31 cellular contexts compared by ENCODE assay signal in genomic region chr1:90922202-90922601, GRCh38.
DNase-seq lines count a peak whose midpoint lies in the region; ATAC-seq and TF ChIP-seq lines count a peak whose summit lies in the region.
"Had no signal": no experiment of that assay in that cellular context is flagged by ENCODE, and none has a peak within 500 bp of the region (broad histone marks: within the 10 kb centered on the region; RNA-seq: fewer than 3 reads in every experiment).

No MANE protein-coding gene starts in this region.

- H3K4me3 ChIP-seq in right atrium auricular region (no peak overlapping the region), skeletal muscle tissue (ENCODE audit: low read length in 3 of 3) (no peak overlapping the region), testis (no peak overlapping the region)
- H3K4me3 ChIP-seq: adrenal gland, body of pancreas, esophagus muscularis mucosa, GM23248, Peyer's patch, right lobe of liver had no signal

- H3K9me3 ChIP-seq in right atrium auricular region = no peaks in the 10 kb centered on the region
- H3K9me3 ChIP-seq in skeletal muscle tissue (ENCODE audit: control insufficient read depth in 3 of 3, low read length in 3 of 3) = no peaks in the 10 kb centered on the region
- H3K9me3 ChIP-seq in testis = no peaks in the 10 kb centered on the region
- H3K9me3 ChIP-seq: adrenal gland, body of pancreas, Caco-2, esophagus muscularis mucosa, Peyer's patch, right lobe of liver had no signal

- intact Hi-C loops in left ventricle myocardium superior (cut with micrococcal nuclease) (no loop called here), testis (cut with DNase I; ENCODE audit: low total_unique reads) (no loop called here)

- H3K4me3 Mint-ChIP-seq in IgD-negative memory B cell (no peak overlapping the region), immature natural killer cell (peak overlapping the region in 4 of 5 donors; percentile 7 to 44 (median 31))
- H3K4me3 Mint-ChIP-seq: type B pancreatic cell had no signal

- H3K27ac ChIP-seq in right atrium auricular region (peak overlapping the region in 1 of 2 donors; percentile 58), skeletal muscle tissue (ENCODE audit: low read depth, low read length) (peak overlapping the region; percentile 25), testis (no peak overlapping the region)
- H3K27ac ChIP-seq: adrenal gland, body of pancreas, esophagus muscularis mucosa, GM23248, Peyer's patch, right lobe of liver had no signal

- TF ChIP-seq CTCF in right atrium auricular region (IDR thresholded peaks at IDR 0.05) (no peak), testis (IDR thresholded peaks at IDR 0.05) (no peak)

- H3K9me3 Mint-ChIP-seq in IgD-negative memory B cell = peaks cover 0 to 10% (median under 1%) of the 10 kb centered on the region in 3 donors
- no peaks in the 10 kb centered on the region for H3K9me3 Mint-ChIP-seq in immature natural killer cell

- WGBS in testis, 2 donors = 76 to 85% methylated on average over 3 of the region's 3 CpGs

- H3K9ac ChIP-seq in skeletal muscle tissue (ENCODE audit: low read depth in 1 of 3, low read length in 3 of 3) = no peak overlapping the region
- H3K9ac ChIP-seq: GM23248 had no signal

- DNase-seq in left ventricle myocardium superior (no peak), right atrium auricular region (ENCODE audit: low spot score) (no peak), immature natural killer cell (no peak), testis (no peak)
- DNase-seq: activated CD4-positive, alpha-beta T cell treated with anti-CD3 and anti-CD28 coated beads for 4 hours; activated gamma-delta T cell treated with Interleukin-2 at 50 U/mL for 16 hours; activated T-cell treated with anti-CD3 and anti-CD28 coated beads, Interleukin-2, amount 50 U/mL, for 1 hour; adrenal gland; body of pancreas; Caco-2; cerebellar nuclear complex; DMS79; GM23248; hippocampal formation; NCI-H1092 treated with DMSO at 0.1 percent for 48 hours; NCI-H1694 treated with DMSO at 0.1 percent for 48 hours; NCI-H446 treated with DMSO at 0.1 percent for 48 hours; NCI-H774; Peyer's patch; posterior cingulate gyrus; right lobe of liver; stimulated activated CD4-positive, alpha-beta T cell treated with anti-CD3 and anti-CD28 coated beads, Interleukin-4, amount 100 ng/mL, for 4 hours; substantia nigra; SW 1271; T-helper 9 cell had no signal

- no peaks in the 10 kb centered on the region for H3K36me3 ChIP-seq in right atrium auricular region
- H3K36me3 ChIP-seq in skeletal muscle tissue (ENCODE audit: control insufficient read depth in 3 of 3, insufficient read depth in 3 of 3, low read length in 3 of 3) = no peaks in the 10 kb centered on the region
- no peaks in the 10 kb centered on the region for H3K36me3 ChIP-seq in testis (ENCODE audit: low read depth, missing control alignments)
- H3K36me3 ChIP-seq: adrenal gland, esophagus muscularis mucosa, Peyer's patch, right lobe of liver had no signal

- ATAC-seq in left ventricle myocardium superior = peak; percentile 38
- ATAC-seq in HG02610 (IDR thresholded peaks at IDR 0.05; ENCODE audit: unreplicated experiment) = no peak
- no peak for ATAC-seq in GM19023 (IDR thresholded peaks at IDR 0.05; ENCODE audit: unreplicated experiment)
- ATAC-seq: body of pancreas, right lobe of liver had no signal

- H3K27me3 Mint-ChIP-seq in IgD-negative memory B cell (no peaks in the 10 kb centered on the region), immature natural killer cell (ENCODE audit: low read depth in 3 of 3) (peaks cover 0 to 2% (median 0%) of the 10 kb centered on the region in 3 donors)
- H3K27me3 Mint-ChIP-seq: type B pancreatic cell had no signal

- no peak for TF ChIP-seq POLR2A in testis (IDR thresholded peaks at IDR 0.05)

- peaks cover 55 to 74% (median 62%) of the 10 kb centered on the region in 3 donors for H3K4me1 Mint-ChIP-seq in IgD-negative memory B cell
- H3K4me1 Mint-ChIP-seq in immature natural killer cell = peaks cover 72 to 100% of the 10 kb centered on the region in 2 donors

- H3K4me1 ChIP-seq in right atrium auricular region = peaks cover 0 to 40% of the 10 kb centered on the region in 2 donors
- peaks cover 8 to 17% (median 14%) of the 10 kb centered on the region in 3 donors for H3K4me1 ChIP-seq in skeletal muscle tissue (ENCODE audit: control insufficient read depth in 3 of 3, insufficient read depth in 3 of 3, low read length in 3 of 3)
- H3K4me1 ChIP-seq in testis = no peaks in the 10 kb centered on the region

- H3K36me3 Mint-ChIP-seq in IgD-negative memory B cell (peaks cover 8% of the 10 kb centered on the region), immature natural killer cell (peaks cover 2 to 4% (median 2%) of the 10 kb centered on the region in 3 donors)

- H3K27ac Mint-ChIP-seq in IgD-negative memory B cell (peak overlapping the region; percentile 7 to 51 (median 21)), immature natural killer cell (peak overlapping the region in 2 of 6 donors; percentile 40 to 51)
- H3K27ac Mint-ChIP-seq: type B pancreatic cell had no signal

- H3K27me3 ChIP-seq in right atrium auricular region = no peaks in the 10 kb centered on the region
- H3K27me3 ChIP-seq in skeletal muscle tissue (ENCODE audit: control insufficient read depth in 3 of 3, insufficient read depth in 3 of 3, low read length in 3 of 3) = no peaks in the 10 kb centered on the region
- no peaks in the 10 kb centered on the region for H3K27me3 ChIP-seq in testis
- H3K27me3 ChIP-seq: adrenal gland, body of pancreas, esophagus muscularis mucosa, Peyer's patch, right lobe of liver had no signal

Comparison
In these comparisons a context has a peak if more than half of its experiments do, and no peak if none do; other contexts are left out.
1. H3K4me3 Mint-ChIP-seq: peak in immature natural killer cell (4 of 5); none in IgD-negative memory B cell (0 of 4).